Comparison of ENCODE assay signal across 15 cellular contexts in genomic region chr5:114450516-114450909, GRCh38.
DNase-seq lines count a peak whose midpoint lies in the region; ATAC-seq and TF ChIP-seq lines count a peak whose summit lies in the region.
"Had no signal": no experiment of that assay in that cellular context is flagged by ENCODE, and none has a peak within 500 bp of the region (broad histone marks: within the 10 kb centered on the region; RNA-seq: fewer than 3 reads in every experiment).

No MANE protein-coding gene starts in this region.

- no peaks in the 10 kb centered on the region for H3K27me3 ChIP-seq in gastroesophageal sphincter
- H3K27me3 ChIP-seq: tibial nerve had no signal

- no peak for TF ChIP-seq EP300 in gastroesophageal sphincter (IDR thresholded peaks at IDR 0.05)

- peaks cover 17% of the 10 kb centered on the region for H3K27me3 Mint-ChIP-seq in T-helper 17 cell

- H3K4me3 Mint-ChIP-seq in T-helper 17 cell: no peak overlapping the region
- H3K4me3 Mint-ChIP-seq: activated naive CD8-positive, alpha-beta T cell treated with anti-CD3 and anti-CD28 coated beads, Interleukin-2, amount 10 ng/mL, durations not matched to agents 7 days and 5 days; neural crest cell had no signal

- H3K4me1 ChIP-seq in gastroesophageal sphincter: peaks cover 0 to 13% (median 0%) of the 10 kb centered on the region in 3 donors

- intact Hi-C loops in sciatic nerve (cut with DNase I): no loop called here

- ATAC-seq in sciatic nerve (peak; percentile 88), GM21825 (IDR thresholded peaks at IDR 0.05; ENCODE audit: unreplicated experiment) (no peak), gastroesophageal sphincter (no peak), T-helper 17 cell (no peak)

- no peak overlapping the region for H3K4me3 ChIP-seq in fibroblast of mammary gland (ENCODE audit: control insufficient read depth, low read depth, low read length)
- no peak overlapping the region for H3K4me3 ChIP-seq in gastroesophageal sphincter
- H3K4me3 ChIP-seq: tibial nerve had no signal

- no peak overlapping the region for H3K27ac Mint-ChIP-seq in T-helper 17 cell
- H3K27ac Mint-ChIP-seq: activated naive CD8-positive, alpha-beta T cell treated with anti-CD3 and anti-CD28 coated beads, Interleukin-2, amount 10 ng/mL, durations not matched to agents 7 days and 5 days had no signal

- no peaks in the 10 kb centered on the region for H3K36me3 ChIP-seq in gastroesophageal sphincter
- H3K36me3 ChIP-seq: tibial nerve had no signal

- peaks cover 4% of the 10 kb centered on the region for H3K4me1 Mint-ChIP-seq in T-helper 17 cell
- H3K4me1 Mint-ChIP-seq: activated naive CD8-positive, alpha-beta T cell treated with anti-CD3 and anti-CD28 coated beads, Interleukin-2, amount 10 ng/mL, durations not matched to agents 7 days and 5 days had no signal

- DNase-seq in NCI-H146 (lab: John Stamatoyannopoulos, UW) (peak; percentile 49), NCI-H146 treated with DMSO at 0.1 percent for 48 hours (lab: John Stamatoyannopoulos, UW; ENCODE audit: unreplicated experiment) (no peak), NCI-H82 (lab: John Stamatoyannopoulos, UW) (peak; percentile 39), fibroblast of mammary gland (ENCODE audit: low read depth) (peak; percentile 23), sciatic nerve (ENCODE audit: low spot score) (no peak), T-helper 17 cell (no peak)
- DNase-seq: cortex of kidney, DMS79 treated with DMSO at 0.1 percent for 48 hours, NCI-H1436 treated with DMSO at 0.1 percent for 48 hours had no signal

- H3K27ac ChIP-seq in gastroesophageal sphincter: peak overlapping the region in 2 of 4 donors; percentile 20 to 35
- H3K27ac ChIP-seq: 22Rv1, tibial nerve had no signal

- 50 to 62% methylated on average over 3 of the region's 3 CpGs for WGBS in gastroesophageal sphincter (ENCODE audit: low coverage in 1 of 2), 2 donors

- TF ChIP-seq CTCF in fibroblast of mammary gland (conservative IDR thresholded peaks at IDR 0.05; ENCODE audit: control insufficient read depth, insufficient read depth, low read depth, low read length) (no peak), gastroesophageal sphincter (IDR thresholded peaks at IDR 0.05) (no peak)

- H3K36me3 Mint-ChIP-seq in T-helper 17 cell (ENCODE audit: low read depth): no peaks in the 10 kb centered on the region
- H3K36me3 Mint-ChIP-seq: activated naive CD8-positive, alpha-beta T cell treated with anti-CD3 and anti-CD28 coated beads, Interleukin-2, amount 10 ng/mL, durations not matched to agents 7 days and 5 days had no signal

- TF ChIP-seq POLR2A in gastroesophageal sphincter (IDR thresholded peaks at IDR 0.05): no peak

- H3K9me3 ChIP-seq in gastroesophageal sphincter (no peaks in the 10 kb centered on the region), T-helper 17 cell (ENCODE audit: control insufficient read depth, low read length, poor library complexity, severe bottlenecking) (no peaks in the 10 kb centered on the region)
- H3K9me3 ChIP-seq: tibial nerve had no signal

Comparison
In these comparisons a context has a peak if more than half of its experiments do, and no peak if none do; other contexts are left out.
1. DNase-seq: peak in NCI-H146 (single experiment), NCI-H82 (single experiment) and fibroblast of mammary gland (single experiment); none in NCI-H146 treated with DMSO at 0.1 percent for 48 hours (single experiment), sciatic nerve (single experiment) and T-helper 17 cell (0 of 3).